13 cellular contexts compared by ENCODE assay signal in the genomic region with DNA sequence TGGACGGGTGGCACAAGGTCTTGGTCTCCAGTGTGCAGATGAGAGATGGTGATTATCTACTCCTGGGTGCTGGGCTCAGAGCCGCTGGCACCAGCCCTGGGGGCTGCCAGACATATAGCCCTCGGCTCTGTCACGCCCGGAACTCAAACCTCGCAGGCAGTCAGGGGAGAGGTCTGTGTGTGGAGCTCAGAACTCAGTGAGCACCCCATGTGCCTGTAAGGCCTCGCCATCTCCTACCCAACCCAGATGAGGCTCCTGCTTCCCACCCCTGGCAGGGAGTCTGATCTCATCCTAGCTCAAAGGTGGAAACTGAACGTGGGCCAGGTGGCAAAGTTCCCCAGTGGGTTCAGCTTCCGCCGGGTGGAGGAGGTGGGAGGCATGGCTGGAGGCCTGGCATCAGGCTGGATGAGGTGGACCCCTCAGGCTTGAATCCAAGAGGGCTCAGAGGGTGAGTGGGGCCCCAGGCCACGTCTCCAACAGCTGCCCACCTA.
"Had no signal": no experiment of that assay in that cellular context is flagged by ENCODE, and none has a peak within 500 bp of the region (broad histone marks: within the 10 kb centered on the region; RNA-seq: fewer than 3 reads in every experiment).

No MANE protein-coding gene starts in this region.

- H3K36me3 ChIP-seq: esophagus muscularis mucosa, spleen, tibial nerve had no signal

- H3K9me3 Mint-ChIP-seq: activated B cell treated with CpG ODN at 0.5 μM for 24 hours had no signal

- H3K36me3 Mint-ChIP-seq: brain; stimulated activated memory B cell treated with anti-CD40 and anti-IgM and Interleukin-4, amounts not matched to agents 10 μg/mL and 1 μg/mL and 100 μg/mL, for 72 hours had no signal

- DNase-seq: activated B cell treated with CpG ODN at 0.5 μM for 24 hours; activated CD4-positive, alpha-beta T cell treated with anti-CD3 and anti-CD28 coated beads, Interleukin-2, amount 50 U/mL, for 1 hour; activated naive CD4-positive, alpha-beta T cell treated with anti-CD3 and anti-CD28 coated beads, Interleukin-2, amount 50 U/mL, for 16 hours; activated T-cell treated with anti-CD3 and anti-CD28 coated beads, Interleukin-2, amount 50 U/mL, for 1 hour; cerebellar nuclear complex; spleen; stimulated activated CD4-positive, alpha-beta T cell treated with anti-CD3 and anti-CD28 coated beads, Interleukin-1b, Interleukin-23, amount 100 ng/mL, for 48 hours; T-helper 17 cell had no signal

- ATAC-seq: mucosa of descending colon; stimulated activated memory B cell treated with anti-CD40 and anti-IgM and Interleukin-4, amounts not matched to agents 10 μg/mL and 1 μg/mL and 100 μg/mL, for 72 hours; T-helper 17 cell had no signal

- H3K4me3 Mint-ChIP-seq: activated B cell treated with CpG ODN at 0.5 μM for 24 hours; brain; stimulated activated memory B cell treated with anti-CD40 and anti-IgM and Interleukin-4, amounts not matched to agents 10 μg/mL and 1 μg/mL and 100 μg/mL, for 72 hours; T-helper 17 cell had no signal

- H3K27ac Mint-ChIP-seq: activated B cell treated with CpG ODN at 0.5 μM for 24 hours; stimulated activated memory B cell treated with anti-CD40 and anti-IgM and Interleukin-4, amounts not matched to agents 10 μg/mL and 1 μg/mL and 100 μg/mL, for 72 hours; T-helper 17 cell had no signal

- H3K27ac ChIP-seq: esophagus muscularis mucosa had no signal

- H3K4me3 ChIP-seq: mucosa of descending colon, spleen had no signal

- H3K9me3 ChIP-seq: esophagus muscularis mucosa, mucosa of descending colon, spleen, tibial nerve had no signal
